Comparison of ENCODE assay signal across 29 cellular contexts in the genomic region with DNA sequence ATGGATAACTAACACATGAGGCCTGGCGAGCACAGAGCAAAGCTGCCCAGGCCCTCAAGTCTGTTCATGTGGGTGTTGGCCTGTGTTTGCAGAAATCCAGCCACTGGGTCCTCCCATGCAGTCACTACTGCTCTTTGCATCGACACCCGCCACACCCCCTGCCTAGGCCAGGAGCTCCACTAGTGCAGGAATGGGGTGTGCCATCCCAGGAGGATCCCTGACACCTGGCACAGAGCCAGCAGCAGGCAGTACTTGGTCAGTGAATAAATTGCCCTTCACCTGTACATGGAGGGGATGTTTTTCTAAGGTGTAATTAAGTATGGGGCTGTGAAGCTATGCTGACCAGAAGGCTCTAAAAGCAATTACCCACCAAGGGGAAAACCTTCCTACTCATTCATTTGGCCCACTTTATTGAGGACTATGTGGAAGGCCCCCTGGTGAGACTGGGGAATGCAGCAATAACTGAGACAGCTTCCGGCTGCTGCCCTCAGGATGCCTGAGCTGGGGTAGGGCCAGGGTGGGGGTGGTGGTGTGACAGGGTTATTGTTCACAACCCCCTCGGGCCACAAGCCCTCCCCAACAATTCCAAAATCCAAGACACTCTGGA.
DNase-seq lines count a peak whose midpoint lies in the region; ATAC-seq, FAIRE-seq and TF ChIP-seq lines count a peak whose summit lies in the region.
"Had no signal": no experiment of that assay in that cellular context is flagged by ENCODE, and none has a peak within 500 bp of the region (broad histone marks: within the 10 kb centered on the region; RNA-seq: fewer than 3 reads in every experiment).

No MANE protein-coding gene starts in this region.

- H2BK15ac ChIP-seq in H1 (ENCODE audit: low read length), result no peak overlapping the region

- H3K79me2 ChIP-seq in H1 (ENCODE audit: control insufficient read depth in 1 of 2, insufficient read depth in 2 of 2, low read length in 2 of 2) (peaks cover 0 to 26% of the 10 kb centered on the region in 2 experiments; a peak in 2 of 4 replicates), PC-3 (ENCODE audit: low read length) (peaks cover 43% of the 10 kb centered on the region)

- peaks cover 2 to 10% of the 10 kb centered on the region in 2 experiments for H4K20me1 ChIP-seq in H1 (replicated peaks in 1 of 2; ENCODE audit: control insufficient read depth in 1 of 2, insufficient read depth in 2 of 2, low read length in 2 of 2)
- peaks cover 19% of the 10 kb centered on the region; the same call in 1 of the 2 replicates for H4K20me1 ChIP-seq in PC-3 (ENCODE audit: low read length)

- H3K36me3 ChIP-seq in A673 (ENCODE audit: insufficient read depth, low read length, poor library complexity, severe bottlenecking) (peaks cover 10% of the 10 kb centered on the region), H1 (ENCODE audit: control insufficient read depth in 2 of 4, insufficient read depth in 4 of 4, low read length in 3 of 4) (0 out of 8 replicates have a peak, but pooled peaks cover 0 to 5% (median 0%) of the 10 kb centered on the region in 4 experiments), PC-3 (ENCODE audit: low read depth, low read length) (peaks cover 3% of the 10 kb centered on the region; the same call in 1 of the 2 replicates)

- no peak overlapping the region for H3K4ac ChIP-seq in H1 (replicated peaks; ENCODE audit: insufficient read length, low read depth, low read length)

- no peak overlapping the region for H2BK5ac ChIP-seq in H1 (ENCODE audit: low read depth, low read length)

- no peak overlapping the region for H4K5ac ChIP-seq in H1 (ENCODE audit: insufficient read length, low read depth, low read length)

- CTCF ChIA-PET in A673 (lab: Charles Lee) (no interaction called here), H1 (lab: Charles Lee; ENCODE audit: partially characterized antibody) (interaction anchor here (0.6 to 1.2 kb wide), 6 partner anchors 9 to 102 kb away, joined by 3 to 4 read pairs (median 3); no protein-coding TSS in a partner anchor), PC-3 (lab: Charles Lee) (no interaction called here)
- CTCF ChIA-PET in activated CD8-positive, alpha-beta T cell treated with anti-CD3 and anti-CD28 coated beads for 36 hours (lab: Charles Lee), result interaction anchor here (1.7 kb wide), 1 partner anchor 9 kb away, joined by 4 read pairs; no protein-coding TSS in a partner anchor

- WGBS in H1 (ENCODE audit: extremely low coverage in 1 of 2, insufficient coverage in 1 of 2, insufficient read length in 1 of 2, insufficient replicate concordance in 2 of 2, low coverage in 1 of 2, low lambda C conversion rate in 2 of 2, missing lambda C conversion rate in 1 of 2), 2 experiments, result 88% methylated on average over 5 of the region's 5 CpGs; no CpG with 5 or more reads in 1 of the 2 experiments

- no peak overlapping the region for H2AK5ac ChIP-seq in H1 (ENCODE audit: low read depth, low read length)

- H3K4me3 Mint-ChIP-seq in activated CD8-positive, alpha-beta T cell treated with anti-CD3 and anti-CD28 coated beads for 36 hours, result no peak overlapping the region
- H3K4me3 Mint-ChIP-seq: CD8-positive, alpha-beta memory T cell; T-helper 2 cell treated with Interferon-gamma antibody and Interleukin-4, amounts not matched to agents 5 μg/mL and 100 μg/mL, for 36 hours had no signal

- DNase-seq in A673 (ENCODE audit: low spot score), result peak; percentile 20
- DNase-seq in Daoy (ENCODE audit: low read depth), result peak; percentile 43
- DNase-seq in NCI-H2227 treated with DMSO at 0.1 percent for 48 hours (lab: John Stamatoyannopoulos, UW), result peak; percentile 27
- no peak for DNase-seq in H1 (ENCODE audit: low read depth in 1 of 2, low spot score in 2 of 2)
- DNase-seq in PC-3, result no peak
- no peak for DNase-seq in activated CD8-positive, alpha-beta T cell treated with anti-CD3 and anti-CD28 coated beads for 36 hours
- no peak for DNase-seq in SW 1271 (lab: John Stamatoyannopoulos, UW)
- no peak for DNase-seq in NCI-H526 treated with DMSO at 0.1 percent for 48 hours (lab: John Stamatoyannopoulos, UW)
- DNase-seq: C1 segment of cervical spinal cord; Calu3; CD8-positive, alpha-beta memory T cell; DMS79 treated with DMSO at 0.1 percent for 48 hours; NCI-H1092; NCI-H1417 treated with DMSO at 0.1 percent for 48 hours; NCI-H187; NCI-H2081 treated with DMSO at 0.1 percent for 48 hours; NCI-H446 treated with DMSO at 0.1 percent for 48 hours; NCI-H526; NK-92 treated with Interleukin-12 subunit alpha and Interleukin-12 subunit beta, amount 100 ng/mL, for 24 hours; PC-9; Right ventricle myocardium superior; RPMI8226; T-helper 1 cell had no signal

- H3K79me1 ChIP-seq in H1 (ENCODE audit: low read depth, low read length), result peaks cover 12% of the 10 kb centered on the region; the same call in 1 of the 2 replicates

- TF ChIP-seq CTCF in A673 (conservative IDR thresholded peaks at IDR 0.05; ENCODE audit: low read depth, low read length) (no peak), H1 (IDR thresholded peaks at IDR 0.05; ENCODE audit: control extremely low read depth in 1 of 3, insufficient read depth in 1 of 3, low read depth in 1 of 3, low read length in 3 of 3) (no peak), PC-3 (conservative IDR thresholded peaks at IDR 0.05; ENCODE audit: low read depth, low read length) (no peak)
- TF ChIP-seq CTCF in activated CD8-positive, alpha-beta T cell treated with anti-CD3 and anti-CD28 coated beads for 36 hours (IDR thresholded peaks at IDR 0.05), result no peak

- H3K56ac ChIP-seq in H1 (replicated peaks; ENCODE audit: insufficient read length, low read depth, low read length), result no peak overlapping the region

- H3K9me2 ChIP-seq in PC-3 (replicated peaks; ENCODE audit: low read length), result no peaks in the 10 kb centered on the region

- no peaks in the 10 kb centered on the region for H3K23me2 ChIP-seq in H1 (ENCODE audit: low read depth, low read length)

- peaks cover 11% of the 10 kb centered on the region for H3K4me1 Mint-ChIP-seq in activated CD8-positive, alpha-beta T cell treated with anti-CD3 and anti-CD28 coated beads for 36 hours (ENCODE audit: low read depth)

- no peak overlapping the region for H3K18ac ChIP-seq in H1 (ENCODE audit: extremely low read depth, low read length)

- no peak overlapping the region for H2BK120ac ChIP-seq in H1 (replicated peaks; ENCODE audit: low read depth, low read length)

- H2BK12ac ChIP-seq in H1 (ENCODE audit: low read depth, low read length), result no peak overlapping the region

- TF ChIP-seq RAD21 in H1 (IDR thresholded peaks at IDR 0.05 in 1 of 2, conservative IDR thresholded peaks at IDR 0.05 in 1 of 2; ENCODE audit: low read depth in 2 of 2, low read length in 2 of 2), result no peak

- H3K27me3 Mint-ChIP-seq in activated CD8-positive, alpha-beta T cell treated with anti-CD3 and anti-CD28 coated beads for 36 hours, result no peaks in the 10 kb centered on the region
- H3K27me3 Mint-ChIP-seq: CD8-positive, alpha-beta memory T cell had no signal

- TF ChIP-seq EP300 in H1 (IDR thresholded peaks at IDR 0.05; ENCODE audit: borderline replicate concordance in 1 of 2, low read depth in 2 of 2, low read length in 2 of 2), result no peak

- H3K23ac ChIP-seq in H1 (ENCODE audit: insufficient read length), result no peak overlapping the region

- H3K9me3 ChIP-seq in A673 (ENCODE audit: low read depth, low read length, poor library complexity, severe bottlenecking), result no peaks in the 10 kb centered on the region
- no peaks in the 10 kb centered on the region for H3K9me3 ChIP-seq in H1 (ENCODE audit: insufficient read depth in 2 of 2, low read depth in 1 of 2, low read length in 1 of 2)
- H3K9me3 ChIP-seq in PC-3 (ENCODE audit: low read length), result no peaks in the 10 kb centered on the region
- H3K9me3 ChIP-seq: A549 had no signal

- H4K8ac ChIP-seq in H1 (ENCODE audit: extremely low read depth, insufficient read depth, low read length), result no peak overlapping the region

- H3K27ac ChIP-seq in A673 (ENCODE audit: low read depth, low read length, poor library complexity, severe bottlenecking), result no peak overlapping the region
- 0 out of 2 replicates have a peak overlapping the region, but pooled peaks have one; percentile 45 for H3K27ac ChIP-seq in H1 (ENCODE audit: low read depth, low read length)
- no peak overlapping the region for H3K27ac ChIP-seq in PC-3 (ENCODE audit: low read length)
- H3K27ac ChIP-seq: A549, KMS-11, PC-9 had no signal

- no peaks in the 10 kb centered on the region for H3K9me3 Mint-ChIP-seq in activated CD8-positive, alpha-beta T cell treated with anti-CD3 and anti-CD28 coated beads for 36 hours
- H3K9me3 Mint-ChIP-seq: CD8-positive, alpha-beta memory T cell; T-helper 2 cell treated with Interferon-gamma antibody and Interleukin-4, amounts not matched to agents 5 μg/mL and 100 μg/mL, for 36 hours had no signal

- no peak for TF ChIP-seq POLR2A in H1 (IDR thresholded peaks at IDR 0.05; ENCODE audit: control extremely low read depth in 1 of 2, low read depth in 2 of 2, low read length in 2 of 2)

- BruUV-seq in A673 (replicated peaks; lab: Mats Ljungman, UMichigan) (no TSS peak), PC-3 (replicated peaks; lab: Mats Ljungman, UMichigan) (no TSS peak)

- FAIRE-seq in H1 (lab: Jason Lieb, UNC), result no peak
- FAIRE-seq: A549, GM19239, H54, HTR-8/SVneo had no signal

- H3K36me3 Mint-ChIP-seq in activated CD8-positive, alpha-beta T cell treated with anti-CD3 and anti-CD28 coated beads for 36 hours (ENCODE audit: low read depth), result peaks cover 27% of the 10 kb centered on the region

- H3K9ac ChIP-seq in H1 (replicated peaks in 1 of 4; ENCODE audit: extremely low read depth in 1 of 4, low read depth in 3 of 4, low read length in 3 of 4) (no peak overlapping the region), PC-3 (ENCODE audit: low read length) (no peak overlapping the region)
- H3K9ac ChIP-seq: KMS-11 had no signal

- H3K27ac Mint-ChIP-seq in activated CD8-positive, alpha-beta T cell treated with anti-CD3 and anti-CD28 coated beads for 36 hours, result no peak overlapping the region
- H3K27ac Mint-ChIP-seq: CD8-positive, alpha-beta memory T cell; T-helper 2 cell treated with Interferon-gamma antibody and Interleukin-4, amounts not matched to agents 5 μg/mL and 100 μg/mL, for 36 hours had no signal

- no peak overlapping the region for H3K14ac ChIP-seq in H1 (ENCODE audit: insufficient read length)

- H3K4me3 ChIP-seq in A673 (ENCODE audit: low read depth, low read length, poor library complexity, severe bottlenecking), result no peak overlapping the region
- no peak overlapping the region for H3K4me3 ChIP-seq in H1 (ENCODE audit: extremely low read depth in 1 of 4, insufficient read depth in 2 of 4, low read depth in 3 of 4, low read length in 4 of 4)
- H3K4me3 ChIP-seq in PC-3 (ENCODE audit: low read length), result no peak overlapping the region
- H3K4me3 ChIP-seq: A549, PC-9 had no signal

- H2AFZ ChIP-seq in H1 (ENCODE audit: low read length) (no peak overlapping the region), PC-3 (ENCODE audit: low read length) (no peak overlapping the region)
- H2AFZ ChIP-seq: PC-9 had no signal

- H4K91ac ChIP-seq in H1 (replicated peaks; ENCODE audit: insufficient read length, low read length), result no peak overlapping the region

- no peak for ATAC-seq in PC-3
- ATAC-seq in activated CD8-positive, alpha-beta T cell treated with anti-CD3 and anti-CD28 coated beads for 36 hours, result no peak
- ATAC-seq: A549 had no signal

- intact Hi-C loops in A673 (cut with micrococcal nuclease; ENCODE audit: unreplicated experiment) (no loop called here), PC-3 (cut with micrococcal nuclease) (no loop called here)
- intact Hi-C loops in activated CD8-positive, alpha-beta T cell treated with anti-CD3 and anti-CD28 coated beads for 36 hours (cut with micrococcal nuclease), result no loop called here

- H3K27me3 ChIP-seq in A673 (replicated peaks; ENCODE audit: insufficient read depth, low read depth, low read length, poor library complexity) (no peaks in the 10 kb centered on the region), H1 (replicated peaks in 1 of 4; ENCODE audit: control insufficient read depth in 3 of 4, extremely low read depth in 1 of 4, insufficient read depth in 3 of 4, low read length in 3 of 4) (no peaks in the 10 kb centered on the region), PC-3 (ENCODE audit: low read length) (no peaks in the 10 kb centered on the region)

- no peak overlapping the region for H3K4me2 ChIP-seq in H1 (ENCODE audit: insufficient read depth in 1 of 2, low read depth in 2 of 2, low read length in 2 of 2)
- no peak overlapping the region for H3K4me2 ChIP-seq in PC-3 (ENCODE audit: low read length)
- H3K4me2 ChIP-seq: A549, KMS-11, PC-9 had no signal

- no peak overlapping the region for H2BK20ac ChIP-seq in H1 (ENCODE audit: low read length)

- POLR2A ChIA-PET in A673 (lab: Charles Lee; ENCODE audit: low non-redundant PET) (no interaction called here), H1 (lab: Charles Lee; ENCODE audit: partially characterized antibody) (interaction anchor here (1.1 to 1.4 kb wide), 3 partner anchors 9 to 17 kb away, joined by 3 to 4 read pairs (median 4); no protein-coding TSS in a partner anchor), PC-3 (lab: Charles Lee; ENCODE audit: unreplicated experiment) (no interaction called here)
- POLR2A ChIA-PET in activated CD8-positive, alpha-beta T cell treated with anti-CD3 and anti-CD28 coated beads for 36 hours (lab: Charles Lee), result no interaction called here

- H3F3A ChIP-seq in PC-3 (ENCODE audit: low read length, unreplicated experiment), result no peaks in the 10 kb centered on the region

- H3K4me1 ChIP-seq in A673 (ENCODE audit: insufficient read depth, low read length, poor library complexity, severe bottlenecking) (no peaks in the 10 kb centered on the region), H1 (replicated peaks in 1 of 4; ENCODE audit: control insufficient read depth in 3 of 4, insufficient read depth in 4 of 4, low read length in 3 of 4) (peaks cover 3 to 13% (median 10%) of the 10 kb centered on the region in 4 experiments; a peak in 5 of 7 replicates), PC-3 (ENCODE audit: insufficient read depth, low read length) (no peaks in the 10 kb centered on the region)
- H3K4me1 ChIP-seq: A549 had no signal

Comparison
In these comparisons a context has a peak if more than half of its experiments do, and no peak if none do; other contexts are left out.
1. DNase-seq: peak in A673 (single experiment), Daoy (single experiment) and NCI-H2227 treated with DMSO at 0.1 percent for 48 hours (single experiment); none in H1 (0 of 2), PC-3 (single experiment), activated CD8-positive, alpha-beta T cell treated with anti-CD3 and anti-CD28 coated beads for 36 hours (single experiment), SW 1271 (0 of 2) and NCI-H526 treated with DMSO at 0.1 percent for 48 hours (single experiment).
2. CTCF ChIA-PET loops: an anchor here in H1 (0.6 to 1.2 kb wide) and activated CD8-positive, alpha-beta T cell treated with anti-CD3 and anti-CD28 coated beads for 36 hours (1.7 kb wide); none called in A673 and PC-3.